ENCODE assay signal across 8 cellular contexts in the genomic region with DNA sequence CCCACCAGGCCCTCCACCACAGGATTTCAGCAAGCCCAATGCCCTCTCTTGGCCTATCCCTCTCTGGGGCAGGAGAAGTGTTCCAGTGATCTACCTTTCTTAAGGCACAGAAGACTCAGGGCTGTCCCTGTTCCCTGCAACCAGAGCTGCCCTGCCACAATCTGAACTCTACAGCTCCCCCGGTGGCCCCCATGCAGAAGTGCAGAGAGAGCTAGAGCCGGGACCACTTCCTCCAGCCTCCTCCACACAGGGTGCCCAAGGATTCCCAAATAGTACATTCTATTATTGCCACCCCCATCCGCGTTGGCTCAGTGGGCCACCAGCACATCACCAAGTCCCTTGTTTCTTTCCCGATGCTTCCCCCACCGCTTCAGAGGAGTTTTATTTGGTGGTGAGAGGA.
A peak's percentile ranks its signal among the peaks of the same experiment; 100 is the strongest.
DNase-seq lines count a peak whose midpoint lies in the region; ATAC-seq, FAIRE-seq and TF ChIP-seq lines count a peak whose summit lies in the region.

No MANE protein-coding gene starts in this region.

- no peak for ATAC-seq in HG03039 (IDR thresholded peaks at IDR 0.05; ENCODE audit: unreplicated experiment)

- no peaks in the 10 kb centered on the region for H3K36me3 Mint-ChIP-seq in progenitor cell of endocrine pancreas (ENCODE audit: insufficient read depth)

- DNase-seq in AG20443 (ENCODE audit: low spot score) (peak; percentile 79), H54 (ENCODE audit: insufficient read length, low spot score) (peak; percentile 72), RPMI8226 (peak; percentile 54), fibroblast of villous mesenchyme (ENCODE audit: low read depth) (peak; percentile 18), progenitor cell of endocrine pancreas (ENCODE audit: low spot score, unreplicated experiment) (no peak), mesenteric fat pad (ENCODE audit: low spot score) (no peak), cerebellar nuclear complex (lab: John Stamatoyannopoulos, UW) (no peak)

- TF ChIP-seq CTCF in fibroblast of villous mesenchyme (IDR thresholded peaks at IDR 0.05; ENCODE audit: insufficient read depth, low read depth, low read length), result peak; percentile 66
- peak; percentile 69 for TF ChIP-seq CTCF in progenitor cell of endocrine pancreas (IDR thresholded peaks at IDR 0.05; ENCODE audit: unreplicated experiment)

- H3K27me3 Mint-ChIP-seq in progenitor cell of endocrine pancreas, result peaks cover 13% of the 10 kb centered on the region

- FAIRE-seq in H54 (lab: Jason Lieb, UNC), result no peak

- no peak overlapping the region for H3K4me3 ChIP-seq in fibroblast of villous mesenchyme (ENCODE audit: low read depth, low read length)

- no peak overlapping the region for H3K4me3 Mint-ChIP-seq in progenitor cell of endocrine pancreas (ENCODE audit: low read depth)

- H3K9me3 Mint-ChIP-seq in progenitor cell of endocrine pancreas (ENCODE audit: low read depth), result no peaks in the 10 kb centered on the region

- H3K27ac Mint-ChIP-seq in progenitor cell of endocrine pancreas, result no peak overlapping the region

- no peak for TF ChIP-seq POLR2A in H54 (IDR thresholded peaks at IDR 0.05; ENCODE audit: low read depth, low read length)

- H3K4me1 Mint-ChIP-seq in progenitor cell of endocrine pancreas (ENCODE audit: low read depth), result no peaks in the 10 kb centered on the region

Comparison
In these comparisons a context has a peak if more than half of its experiments do, and no peak if none do; other contexts are left out.
1. DNase-seq: peak in AG20443 (single experiment), H54 (single experiment), RPMI8226 (single experiment) and fibroblast of villous mesenchyme (single experiment); none in progenitor cell of endocrine pancreas (single experiment), mesenteric fat pad (single experiment) and cerebellar nuclear complex (0 of 2).